Comparison of ENCODE assay signal across 10 cellular contexts in genomic region chr12:112122823-112123690, GRCh38. TPM values are rescaled to one million over a fixed set of nuclear protein-coding genes. Genes with fewer than 3 reads are reported as not detected.
A peak's percentile ranks its signal among the peaks of the same experiment; 100 is the strongest.
DNase-seq lines count a peak whose midpoint lies in the region; ATAC-seq and TF ChIP-seq lines count a peak whose summit lies in the region.
"Had no signal": no experiment of that assay in that cellular context is flagged by ENCODE, and none has a peak within 500 bp of the region (broad histone marks: within the 10 kb centered on the region; RNA-seq: fewer than 3 reads in every experiment).

No MANE protein-coding gene starts in this region.

- no peaks in the 10 kb centered on the region for H3K27me3 ChIP-seq in colonic mucosa
- H3K27me3 ChIP-seq in naive thymus-derived CD4-positive, alpha-beta T cell (ENCODE audit: control insufficient read depth in 2 of 2, insufficient read depth in 2 of 2, low read length in 2 of 2), result no peaks in the 10 kb centered on the region

- no peaks in the 10 kb centered on the region for H3K27me3 Mint-ChIP-seq in nephron (ENCODE audit: low read depth)
- H3K27me3 Mint-ChIP-seq in naive thymus-derived CD4-positive, alpha-beta T cell, result peaks cover 0 to 12% (median 0%) of the 10 kb centered on the region in 5 donors
- H3K27me3 Mint-ChIP-seq: activated T-cell treated with anti-CD3 and anti-CD28 coated beads, Interleukin-2, amount 50 U/mL, for 24 hours had no signal

- H3K4me1 ChIP-seq in colonic mucosa, result peaks cover 4% of the 10 kb centered on the region
- peaks cover 14 to 20% of the 10 kb centered on the region in 2 donors for H3K4me1 ChIP-seq in naive thymus-derived CD4-positive, alpha-beta T cell (ENCODE audit: control insufficient read depth in 2 of 2, insufficient read depth in 2 of 2, low read length in 2 of 2)

- H3K27ac Mint-ChIP-seq in nephron, result peak overlapping the region; percentile 84 to 93 (median 92)
- no peak overlapping the region for H3K27ac Mint-ChIP-seq in naive thymus-derived CD4-positive, alpha-beta T cell
- H3K27ac Mint-ChIP-seq: activated T-cell treated with anti-CD3 and anti-CD28 coated beads, Interleukin-2, amount 50 U/mL, for 24 hours had no signal

- peaks cover 38% of the 10 kb centered on the region for H3K4me1 Mint-ChIP-seq in nephron
- peaks cover 12 to 27% (median 21%) of the 10 kb centered on the region in 7 donors for H3K4me1 Mint-ChIP-seq in naive thymus-derived CD4-positive, alpha-beta T cell

- H3K4me3 Mint-ChIP-seq in nephron, result peak overlapping the region in 2 of 3 experiments; percentile 48 to 65
- no peak overlapping the region for H3K4me3 Mint-ChIP-seq in naive thymus-derived CD4-positive, alpha-beta T cell
- H3K4me3 Mint-ChIP-seq: activated T-cell treated with anti-CD3 and anti-CD28 coated beads, Interleukin-2, amount 50 U/mL, for 24 hours had no signal

- peak; percentile 42 for DNase-seq in AG10803 (ENCODE audit: low read depth)
- DNase-seq in NCI-H146 treated with DMSO at 0.1 percent for 48 hours (lab: John Stamatoyannopoulos, UW; ENCODE audit: unreplicated experiment), result peak; percentile 21
- DNase-seq in colonic mucosa, result no peak
- DNase-seq in NCI-H187 (lab: John Stamatoyannopoulos, UW), result no peak
- no peak for DNase-seq in GM10266 (ENCODE audit: extremely low spot score)
- no peak for DNase-seq in naive thymus-derived CD4-positive, alpha-beta T cell
- DNase-seq: activated T-cell treated with anti-CD3 and anti-CD28 coated beads, Interleukin-2, amount 50 U/mL, for 24 hours; COR-L47 had no signal

- H3K36me3 Mint-ChIP-seq in nephron (ENCODE audit: low read depth), result no peaks in the 10 kb centered on the region
- peaks cover 0 to 9% (median 0%) of the 10 kb centered on the region in 5 donors for H3K36me3 Mint-ChIP-seq in naive thymus-derived CD4-positive, alpha-beta T cell

- no peaks in the 10 kb centered on the region for H3K9me3 Mint-ChIP-seq in nephron
- H3K9me3 Mint-ChIP-seq in naive thymus-derived CD4-positive, alpha-beta T cell, result no peaks in the 10 kb centered on the region
- H3K9me3 Mint-ChIP-seq: activated T-cell treated with anti-CD3 and anti-CD28 coated beads, Interleukin-2, amount 50 U/mL, for 24 hours had no signal

- H3K9ac ChIP-seq in colonic mucosa (ENCODE audit: low read depth in 2 of 2, low read length in 2 of 2), result no peak overlapping the region

- no peaks in the 10 kb centered on the region for H3K36me3 ChIP-seq in colonic mucosa
- H3K36me3 ChIP-seq in naive thymus-derived CD4-positive, alpha-beta T cell (ENCODE audit: control insufficient read depth in 2 of 3, insufficient read depth in 3 of 3, low read length in 3 of 3), result peaks cover 0 to 5% (median 0%) of the 10 kb centered on the region in 3 experiments

- POLR2A ChIA-PET in naive thymus-derived CD4-positive, alpha-beta T cell (lab: Charles Lee), result interaction anchor here (0.5 to 6.0 kb wide), 5 partner anchors 9 to 191 kb away, joined by 3 to 81 read pairs (median 3); partner anchors contain the start of gene NAA25

- H3K9me3 ChIP-seq in colonic mucosa, result no peaks in the 10 kb centered on the region
- no peaks in the 10 kb centered on the region for H3K9me3 ChIP-seq in naive thymus-derived CD4-positive, alpha-beta T cell (ENCODE audit: control insufficient read depth in 2 of 3, low read length in 3 of 3)

- intact Hi-C loops in colonic mucosa (cut with DNase I), result no loop called here
- intact Hi-C loops in naive thymus-derived CD4-positive, alpha-beta T cell (cut with micrococcal nuclease), result no loop called here

- H3K27ac ChIP-seq in colonic mucosa, result peak overlapping the region; percentile 53
- no peak overlapping the region for H3K27ac ChIP-seq in naive thymus-derived CD4-positive, alpha-beta T cell (ENCODE audit: low read depth, low read length)

- H3K4me3 ChIP-seq in AG10803 (ENCODE audit: low read length) (no peak overlapping the region), colonic mucosa (no peak overlapping the region)
- H3K4me3 ChIP-seq in naive thymus-derived CD4-positive, alpha-beta T cell (ENCODE audit: low read length), result no peak overlapping the region

- CTCF ChIA-PET in naive thymus-derived CD4-positive, alpha-beta T cell (lab: Charles Lee), result interaction anchor here (0.9 to 3.1 kb wide), 2 partner anchors 14 to 46 kb away, joined by 3 to 8 read pairs; partner anchors contain the start of gene NAA25

- TF ChIP-seq CTCF in AG10803 (conservative IDR thresholded peaks at IDR 0.05; ENCODE audit: low read length), result no peak
- TF ChIP-seq CTCF in colonic mucosa (IDR thresholded peaks at IDR 0.05), result no peak
- no peak for TF ChIP-seq CTCF in nephron (IDR thresholded peaks at IDR 0.05; ENCODE audit: unreplicated experiment in 3 of 3)
- no peak for TF ChIP-seq CTCF in GM10266 (IDR thresholded peaks at IDR 0.05; ENCODE audit: control insufficient read depth, insufficient read depth, low read depth, missing control alignments)

- ATAC-seq in HG02642 (IDR thresholded peaks at IDR 0.05; ENCODE audit: poor library complexity, unreplicated experiment), result no peak
- no peak for ATAC-seq in naive thymus-derived CD4-positive, alpha-beta T cell

RNA-seq across cellular contexts. Expression of gene TRAFD1, which starts 2.3 kb away (rescaled TPM):
- 10 to 100 TPM; 22.8 to 37.2 TPM for total RNA-seq in colonic mucosa
- 10 to 100 TPM; 22.1 to 86.6 (median 42.7) TPM for total RNA-seq in naive thymus-derived CD4-positive, alpha-beta T cell
- 10 to 100 TPM; 54.4 to 63.9 TPM for polyA plus RNA-seq in naive thymus-derived CD4-positive, alpha-beta T cell

RNA-seq across cellular contexts. Expression of gene NAA25, which starts 14.5 kb away (rescaled TPM):
- 10 to 100 TPM; 14.3 to 19.7 TPM for total RNA-seq in colonic mucosa
- total RNA-seq in naive thymus-derived CD4-positive, alpha-beta T cell, result 10 to 100 TPM; 39.1 to 43.0 (median 42.1) TPM
- 10 to 100 TPM in 1 of 2 donors, 1 to 10 TPM in 1; 9.8 to 15.9 TPM for polyA plus RNA-seq in naive thymus-derived CD4-positive, alpha-beta T cell

Comparison
In these comparisons a context has a peak if more than half of its experiments do, and no peak if none do; other contexts are left out.
1. DNase-seq: peak in AG10803 (single experiment) and NCI-H146 treated with DMSO at 0.1 percent for 48 hours (single experiment); none in colonic mucosa (single experiment), NCI-H187 (0 of 2), GM10266 (single experiment) and naive thymus-derived CD4-positive, alpha-beta T cell (0 of 9).
2. H3K27ac Mint-ChIP-seq: peak in nephron (3 of 3); none in naive thymus-derived CD4-positive, alpha-beta T cell (0 of 9).
3. H3K4me3 Mint-ChIP-seq: peak in nephron (2 of 3); none in naive thymus-derived CD4-positive, alpha-beta T cell (0 of 10).